26 cellular contexts compared by ENCODE assay signal in genomic region chr3:72872183-72872582, GRCh38. TPM values are rescaled to one million over a fixed set of nuclear protein-coding genes. Genes with fewer than 3 reads are reported as not detected.
A peak's percentile ranks its signal among the peaks of the same experiment; 100 is the strongest.
DNase-seq lines count a peak whose midpoint lies in the region; ATAC-seq, FAIRE-seq and TF ChIP-seq lines count a peak whose summit lies in the region.
"Had no signal": no experiment of that assay in that cellular context is flagged by ENCODE, and none has a peak within 500 bp of the region (broad histone marks: within the 10 kb centered on the region; RNA-seq: fewer than 3 reads in every experiment).

No MANE protein-coding gene starts in this region.

- TF ChIP-seq CTCF in AG09319 (IDR thresholded peaks at IDR 0.05; ENCODE audit: low read depth, low read length) (no peak), astrocyte (IDR thresholded peaks at IDR 0.05; ENCODE audit: insufficient read depth, low read depth, low read length) (no peak), gastroesophageal sphincter (IDR thresholded peaks at IDR 0.05) (no peak)

- no peaks in the 10 kb centered on the region for H3K9me2 ChIP-seq in GM23248 (ENCODE audit: insufficient read depth)

- no peaks in the 10 kb centered on the region for H3K79me2 ChIP-seq in GM23248 (ENCODE audit: insufficient read depth)
- no peaks in the 10 kb centered on the region for H3K79me2 ChIP-seq in astrocyte (ENCODE audit: insufficient read depth, low read length)

- peaks cover 11% of the 10 kb centered on the region for H3K27me3 Mint-ChIP-seq in astrocyte (ENCODE audit: low read depth, unreplicated experiment)

- H3K9me3 ChIP-seq in GM23248 (ENCODE audit: low read depth) (no peaks in the 10 kb centered on the region), astrocyte (ENCODE audit: insufficient read depth, low read depth, low read length) (no peaks in the 10 kb centered on the region), gastroesophageal sphincter (no peaks in the 10 kb centered on the region)
- H3K9me3 ChIP-seq in effector memory CD4-positive, alpha-beta T cell (ENCODE audit: control insufficient read depth, low read length): no peaks in the 10 kb centered on the region
- H3K9me3 ChIP-seq: esophagus squamous epithelium, SJCRH30, upper lobe of left lung had no signal

- no peak overlapping the region for H3K27ac Mint-ChIP-seq in astrocyte (ENCODE audit: unreplicated experiment)
- H3K27ac Mint-ChIP-seq: IgD-negative memory B cell; neural progenitor cell; T-helper 1 cell treated with Interleukin-12 subunit alpha and Interleukin-12 subunit beta and Interleukin-4 antibody, amounts not matched to agents 30 μg/mL and 1 μg/mL, for 36 hours had no signal

- peak overlapping the region; percentile 69 for H2AFZ ChIP-seq in GM23248
- H2AFZ ChIP-seq in astrocyte (ENCODE audit: low read depth, low read length): no peak overlapping the region
- H2AFZ ChIP-seq: neural progenitor cell had no signal

- H3K4me3 ChIP-seq in GM23248 (no peak overlapping the region; the same call in 1 of the 2 replicates), astrocyte (ENCODE audit: insufficient read depth, low read depth, low read length) (no peak overlapping the region), gastroesophageal sphincter (no peak overlapping the region)
- H3K4me3 ChIP-seq in effector memory CD4-positive, alpha-beta T cell (ENCODE audit: insufficient read depth, low read depth, low read length, poor library complexity, severe bottlenecking): no peak overlapping the region
- H3K4me3 ChIP-seq: BLaER1, esophagus squamous epithelium, neural progenitor cell, SJCRH30, upper lobe of left lung had no signal

- H3K4me3 Mint-ChIP-seq in astrocyte (ENCODE audit: unreplicated experiment): no peak overlapping the region
- H3K4me3 Mint-ChIP-seq: IgD-negative memory B cell; neural progenitor cell; T-helper 1 cell treated with Interleukin-12 subunit alpha and Interleukin-12 subunit beta and Interleukin-4 antibody, amounts not matched to agents 30 μg/mL and 1 μg/mL, for 36 hours had no signal

- no peaks in the 10 kb centered on the region for H3K36me3 Mint-ChIP-seq in astrocyte (ENCODE audit: low read depth, unreplicated experiment)
- H3K36me3 Mint-ChIP-seq: neural progenitor cell had no signal

- WGBS in GM23248 (ENCODE audit: low coverage in 1 of 2, low lambda C conversion rate in 2 of 2, missing lambda C conversion rate in 2 of 2), 2 experiments: 0 to 2% methylated on average over 5 of the region's 5 CpGs
- 61 to 63% methylated on average over 5 of the region's 5 CpGs for WGBS in gastroesophageal sphincter (ENCODE audit: low coverage in 1 of 2), 2 donors

- H3K4me2 ChIP-seq in GM23248 (ENCODE audit: unreplicated experiment) (peak overlapping the region; percentile 23), astrocyte (ENCODE audit: low read length) (peak overlapping the region; percentile 37)
- H3K4me2 ChIP-seq: BLaER1, neural progenitor cell had no signal

- H3K27me3 ChIP-seq in GM23248 (replicated peaks; ENCODE audit: insufficient read depth) (no peaks in the 10 kb centered on the region), astrocyte (ENCODE audit: insufficient read depth, low read length) (peaks cover 5% of the 10 kb centered on the region), gastroesophageal sphincter (peaks cover 10% of the 10 kb centered on the region)
- no peaks in the 10 kb centered on the region for H3K27me3 ChIP-seq in effector memory CD4-positive, alpha-beta T cell (replicated peaks; ENCODE audit: control insufficient read depth, insufficient read depth, low read length, poor library complexity, severe bottlenecking)
- H3K27me3 ChIP-seq: BLaER1, SJCRH30, upper lobe of left lung had no signal

- H4K20me1 ChIP-seq in GM23248 (ENCODE audit: insufficient read depth) (no peaks in the 10 kb centered on the region), astrocyte (ENCODE audit: insufficient read depth, low read length) (no peaks in the 10 kb centered on the region)
- H4K20me1 ChIP-seq: BLaER1 had no signal

- H3K36me3 ChIP-seq in GM23248 (ENCODE audit: low read depth) (no peaks in the 10 kb centered on the region), astrocyte (ENCODE audit: insufficient read depth, low read length) (no peaks in the 10 kb centered on the region), gastroesophageal sphincter (no peaks in the 10 kb centered on the region)
- no peaks in the 10 kb centered on the region for H3K36me3 ChIP-seq in effector memory CD4-positive, alpha-beta T cell (ENCODE audit: control insufficient read depth, insufficient read depth, low read length)
- H3K36me3 ChIP-seq: BLaER1, esophagus squamous epithelium, neural progenitor cell, SJCRH30, upper lobe of left lung had no signal

- no peaks in the 10 kb centered on the region for H3K9me3 Mint-ChIP-seq in astrocyte (ENCODE audit: unreplicated experiment)
- H3K9me3 Mint-ChIP-seq: IgD-negative memory B cell; neural progenitor cell; T-helper 1 cell treated with Interleukin-12 subunit alpha and Interleukin-12 subunit beta and Interleukin-4 antibody, amounts not matched to agents 30 μg/mL and 1 μg/mL, for 36 hours had no signal

- peak overlapping the region; percentile 72 for H3K27ac ChIP-seq in GM23248
- H3K27ac ChIP-seq in astrocyte (ENCODE audit: low read depth, low read length): no peak overlapping the region
- no peak overlapping the region for H3K27ac ChIP-seq in gastroesophageal sphincter
- no peak overlapping the region for H3K27ac ChIP-seq in effector memory CD4-positive, alpha-beta T cell (ENCODE audit: insufficient read depth, low read length, poor library complexity, severe bottlenecking)
- H3K27ac ChIP-seq: BLaER1, HL-60, neural progenitor cell, SJCRH30, upper lobe of left lung, VCaP had no signal

- no peaks in the 10 kb centered on the region for H3K4me1 Mint-ChIP-seq in astrocyte (ENCODE audit: low read depth, unreplicated experiment)
- H3K4me1 Mint-ChIP-seq: neural progenitor cell had no signal

- H3K4me1 ChIP-seq in GM23248 (ENCODE audit: insufficient read depth): peaks cover 15% of the 10 kb centered on the region
- H3K4me1 ChIP-seq in astrocyte (ENCODE audit: insufficient read depth, low read length): no peaks in the 10 kb centered on the region
- H3K4me1 ChIP-seq in gastroesophageal sphincter: no peaks in the 10 kb centered on the region
- no peaks in the 10 kb centered on the region for H3K4me1 ChIP-seq in effector memory CD4-positive, alpha-beta T cell (ENCODE audit: control insufficient read depth, insufficient read depth, low read length, poor library complexity, severe bottlenecking)
- H3K4me1 ChIP-seq: BLaER1, esophagus squamous epithelium, neural progenitor cell, SJCRH30, upper lobe of left lung had no signal

- peaks cover 20% of the 10 kb centered on the region for H3F3A ChIP-seq in GM23248 (ENCODE audit: insufficient read depth)

- DNase-seq in AG09319 (ENCODE audit: extremely low read depth, low read depth): peak; percentile 67
- peak; percentile 94 for DNase-seq in GM23248
- peak; percentile 69 for DNase-seq in astrocyte (ENCODE audit: low read depth)
- no peak for DNase-seq in effector memory CD4-positive, alpha-beta T cell
- DNase-seq in NCI-H2171 treated with DMSO at 0.1 percent for 48 hours (lab: John Stamatoyannopoulos, UW): no peak
- DNase-seq in MV-4-11 (lab: John Stamatoyannopoulos, UW): no peak
- DNase-seq: activated CD8-positive, alpha-beta memory T cell treated with anti-CD3 and anti-CD28 coated beads, Interleukin-2, amount 50 U/mL, for 48 hours; activated gamma-delta T cell; amygdala; effector CD4-positive, alpha-beta T cell; esophagus squamous epithelium; hippocampal formation; NCI-H1436; PC-3; SJCRH30; stimulated activated CD4-positive, alpha-beta T cell treated with anti-CD3 and anti-CD28 coated beads, Interleukin-4, amount 100 ng/mL, for 4 hours; upper lobe of left lung had no signal

- FAIRE-seq in astrocyte (lab: Jason Lieb, UNC): peak; percentile 70
- FAIRE-seq: islet of Langerhans had no signal

- TF ChIP-seq EP300 in gastroesophageal sphincter (IDR thresholded peaks at IDR 0.05): no peak

- ATAC-seq in gastroesophageal sphincter: peak; percentile 22
- no peak for ATAC-seq in GM19467 (IDR thresholded peaks at IDR 0.05; ENCODE audit: unreplicated experiment)
- ATAC-seq: PC-3 had no signal

- TF ChIP-seq POLR2A in gastroesophageal sphincter (IDR thresholded peaks at IDR 0.05): no peak

- H3K9ac ChIP-seq in GM23248 (peak overlapping the region; percentile 52), astrocyte (ENCODE audit: low read length) (no peak overlapping the region)
- H3K9ac ChIP-seq: BLaER1, neural progenitor cell had no signal

- in situ Hi-C loops in GM23248 (cut with MboI): no loop called here

RNA-seq across cellular contexts. Expression of gene GXYLT2, which starts 15.7 kb away (rescaled TPM):
- total RNA-seq in GM23248 (2014; rRNA removed; shearing (Covaris generic)): 10.0 and 13.2 TPM in 2 replicates
- 1.2 TPM in 2 replicates for polyA plus RNA-seq in GM23248 (2016; fragmentation: Nextera tagmentation; extraction: Ambion mirVana)
- total RNA-seq in astrocyte (62.6 and 92.0 TPM in 2 replicates), gastroesophageal sphincter (1 to 10 TPM; 6.1 to 7.9 (median 7.0) TPM)
- polyA plus RNA-seq: IgD-negative memory B cell had no signal

RNA-seq across cellular contexts. Expression of gene SHQ1, which starts 23.9 kb away (rescaled TPM):
- total RNA-seq in GM23248 (2014; rRNA removed; shearing (Covaris generic)): 23.3 and 23.6 TPM in 2 replicates
- polyA plus RNA-seq in GM23248 (2016; fragmentation: Nextera tagmentation; extraction: Ambion mirVana): 20.4 and 24.0 TPM in 2 replicates
- total RNA-seq in astrocyte (28.0 and 28.4 TPM in 2 replicates), gastroesophageal sphincter (10 to 100 TPM in 2 of 4 donors, 1 to 10 TPM in 2; 7.0 to 17.1 (median 11.2) TPM)

Comparison
In these comparisons a context has a peak if more than half of its experiments do, and no peak if none do; other contexts are left out.
1. DNase-seq: peak in AG09319 (single experiment), GM23248 (single experiment) and astrocyte (single experiment); none in effector memory CD4-positive, alpha-beta T cell (0 of 3), NCI-H2171 treated with DMSO at 0.1 percent for 48 hours (single experiment) and MV-4-11 (single experiment).